In the genomic region with DNA sequence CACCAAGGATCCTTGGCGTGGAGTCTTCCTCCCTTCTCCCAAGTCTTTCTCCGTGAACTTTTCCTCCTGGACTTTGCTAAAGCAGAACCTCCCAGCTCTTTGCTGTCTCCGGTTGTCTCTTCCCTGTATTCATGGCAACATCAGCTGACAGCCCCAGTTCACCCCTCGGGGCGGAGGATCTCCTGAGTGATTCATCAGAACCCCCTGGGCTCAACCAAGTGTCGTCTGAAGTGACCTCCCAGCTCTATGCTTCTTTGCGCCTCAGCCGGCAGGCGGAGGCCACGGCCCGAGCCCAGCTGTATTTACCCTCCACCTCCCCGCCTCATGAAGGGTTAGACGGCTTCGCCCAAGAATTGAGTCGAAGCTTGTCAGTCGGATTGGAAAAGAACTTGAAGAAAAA, we compare ENCODE assay signal across 8 cellular contexts. TPM values are rescaled to one million over a fixed set of nuclear protein-coding genes. Genes with fewer than 3 reads are reported as not detected.
A peak's percentile ranks its signal among the peaks of the same experiment; 100 is the strongest.
DNase-seq lines count a peak whose midpoint lies in the region; ATAC-seq and TF ChIP-seq lines count a peak whose summit lies in the region.

No MANE protein-coding gene starts in this region.

- H3K9ac ChIP-seq in rectal smooth muscle tissue (ENCODE audit: low read length): peak overlapping the region; percentile 50

- H3K27me3 Mint-ChIP-seq in activated CD4-positive, alpha-beta T cell treated with anti-CD3 and anti-CD28 coated beads for 36 hours: no peaks in the 10 kb centered on the region
- H3K27me3 Mint-ChIP-seq in activated T-helper 17 cell treated with anti-CD3 and anti-CD28 coated beads, Interleukin-2, amount 50 U/mL, for 72 hours: no peaks in the 10 kb centered on the region

- no peaks in the 10 kb centered on the region for H3K9me3 Mint-ChIP-seq in activated CD4-positive, alpha-beta T cell treated with anti-CD3 and anti-CD28 coated beads for 36 hours (ENCODE audit: low read depth)
- H3K9me3 Mint-ChIP-seq in activated T-helper 17 cell treated with anti-CD3 and anti-CD28 coated beads, Interleukin-2, amount 50 U/mL, for 72 hours: no peaks in the 10 kb centered on the region

- peaks cover 10% of the 10 kb centered on the region for H3K36me3 ChIP-seq in right atrium auricular region
- H3K36me3 ChIP-seq in rectal smooth muscle tissue (ENCODE audit: control insufficient read depth, insufficient read depth, low read length): peaks cover 3% of the 10 kb centered on the region

- H3K4me1 Mint-ChIP-seq in activated CD4-positive, alpha-beta T cell treated with anti-CD3 and anti-CD28 coated beads for 36 hours: peaks cover 45% of the 10 kb centered on the region
- peaks cover 28% of the 10 kb centered on the region for H3K4me1 Mint-ChIP-seq in activated T-helper 17 cell treated with anti-CD3 and anti-CD28 coated beads, Interleukin-2, amount 50 U/mL, for 72 hours

- H3K36me3 Mint-ChIP-seq in activated CD4-positive, alpha-beta T cell treated with anti-CD3 and anti-CD28 coated beads for 36 hours (ENCODE audit: low read depth): peaks cover 38% of the 10 kb centered on the region
- H3K36me3 Mint-ChIP-seq in activated T-helper 17 cell treated with anti-CD3 and anti-CD28 coated beads, Interleukin-2, amount 50 U/mL, for 72 hours (ENCODE audit: low read depth): peaks cover 78% of the 10 kb centered on the region

- POLR2A ChIA-PET in activated CD4-positive, alpha-beta T cell treated with anti-CD3 and anti-CD28 coated beads for 36 hours (lab: Charles Lee): interaction anchor here (0.6 to 4.1 kb wide), 4 partner anchors 17 to 318 kb away, joined by 3 to 25 read pairs (median 4); partner anchors contain the start of gene RNF227

- intact Hi-C loops in activated CD4-positive, alpha-beta T cell treated with anti-CD3 and anti-CD28 coated beads for 36 hours (cut with DNase I, micrococcal nuclease): loop anchor here (1.0 to 5.0 kb wide), 17 partner anchors 11 to 681 kb away; partner anchors contain the start of genes CTC1 (in 1 of the 2), CTDNEP1 (in 1 of the 2), ELP5 (in 1 of the 2) and KRABD2 (in 1 of the 2)

- no peaks in the 10 kb centered on the region for H3K9me3 ChIP-seq in right atrium auricular region

- CTCF ChIA-PET in activated CD4-positive, alpha-beta T cell treated with anti-CD3 and anti-CD28 coated beads for 36 hours (lab: Charles Lee): interaction anchor here (0.6 to 7.0 kb wide), 15 partner anchors 12 to 177 kb away, joined by 3 to 58 read pairs (median 4); partner anchors contain the start of gene RNF227

- peak; percentile 51 for DNase-seq in activated CD4-positive, alpha-beta T cell treated with anti-CD3 and anti-CD28 coated beads for 36 hours
- no peak for DNase-seq in activated CD4-positive, alpha-beta T cell treated with anti-CD3 and anti-CD28 coated beads for 1 hour
- peak; percentile 27 for DNase-seq in NAMALWA (ENCODE audit: low spot score)
- DNase-seq in right atrium auricular region (ENCODE audit: low spot score): peak; percentile 67

- peak overlapping the region; percentile 96 for H3K27ac Mint-ChIP-seq in activated CD4-positive, alpha-beta T cell treated with anti-CD3 and anti-CD28 coated beads for 36 hours
- peak overlapping the region; percentile 97 for H3K27ac Mint-ChIP-seq in activated T-helper 17 cell treated with anti-CD3 and anti-CD28 coated beads, Interleukin-2, amount 50 U/mL, for 72 hours

- H3K4me1 ChIP-seq in right atrium auricular region (peaks cover 0 to 38% of the 10 kb centered on the region in 2 donors), rectal smooth muscle tissue (ENCODE audit: control insufficient read depth, insufficient read depth, low read length) (peaks cover 10% of the 10 kb centered on the region)

- H3K4me3 Mint-ChIP-seq in activated CD4-positive, alpha-beta T cell treated with anti-CD3 and anti-CD28 coated beads for 36 hours: peak overlapping the region; percentile 95
- H3K4me3 Mint-ChIP-seq in activated T-helper 17 cell treated with anti-CD3 and anti-CD28 coated beads, Interleukin-2, amount 50 U/mL, for 72 hours: peak overlapping the region; percentile 95

- peak overlapping the region in 1 of 2 donors; percentile 77 for H3K27ac ChIP-seq in right atrium auricular region
- H3K27ac ChIP-seq in rectal smooth muscle tissue (ENCODE audit: low read depth, low read length): no peak overlapping the region

- peak overlapping the region; percentile 55 to 81 for H3K4me3 ChIP-seq in right atrium auricular region
- peak overlapping the region; percentile 92 for H3K4me3 ChIP-seq in rectal smooth muscle tissue (ENCODE audit: low read length)

- no peak for ATAC-seq in activated CD4-positive, alpha-beta T cell treated with anti-CD3 and anti-CD28 coated beads for 36 hours
- no peak for ATAC-seq in activated T-helper 17 cell treated with anti-CD3 and anti-CD28 coated beads, Interleukin-2, amount 50 U/mL, for 72 hours (replicated peaks)
- no peak for ATAC-seq in HG02981 (IDR thresholded peaks at IDR 0.05; ENCODE audit: unreplicated experiment)
- ATAC-seq in GM21723 (IDR thresholded peaks at IDR 0.05; ENCODE audit: unreplicated experiment): no peak

- no peak for TF ChIP-seq CTCF in right atrium auricular region (IDR thresholded peaks at IDR 0.05)

- no peaks in the 10 kb centered on the region for H3K27me3 ChIP-seq in right atrium auricular region
- no peaks in the 10 kb centered on the region for H3K27me3 ChIP-seq in rectal smooth muscle tissue (ENCODE audit: control insufficient read depth, insufficient read depth, low read length)

RNA-seq across cellular contexts. Expression of gene CNTROB, which starts 0.9 kb away (rescaled TPM):
- total RNA-seq in activated CD4-positive, alpha-beta T cell treated with anti-CD3 and anti-CD28 coated beads for 36 hours: 10 to 100 TPM; 53.0 to 80.5 TPM
- 100 to 1,000 TPM in 1 of 2 donors, 10 to 100 TPM in 1; 74.0 to 152 TPM for total RNA-seq in activated T-helper 17 cell treated with anti-CD3 and anti-CD28 coated beads, Interleukin-2, amount 50 U/mL, for 72 hours
- total RNA-seq in right atrium auricular region: 1 to 10 TPM; 4.6 to 8.3 TPM

RNA-seq across cellular contexts. Expression of gene TRAPPC1, which starts 1.2 kb away (rescaled TPM):
- total RNA-seq in activated CD4-positive, alpha-beta T cell treated with anti-CD3 and anti-CD28 coated beads for 36 hours: 100 to 1,000 TPM; 166 to 169 TPM
- total RNA-seq in activated T-helper 17 cell treated with anti-CD3 and anti-CD28 coated beads, Interleukin-2, amount 50 U/mL, for 72 hours: 100 to 1,000 TPM; 179 to 180 TPM
- 10 to 100 TPM; 52.4 to 68.2 TPM for total RNA-seq in right atrium auricular region

RNA-seq across cellular contexts. Expression of gene KCNAB3, which starts 3.3 kb away (rescaled TPM):
- 1 to 10 TPM; 6.6 to 8.3 TPM for total RNA-seq in activated CD4-positive, alpha-beta T cell treated with anti-CD3 and anti-CD28 coated beads for 36 hours
- 10 to 100 TPM in 1 of 2 donors, 1 to 10 TPM in 1; 8.6 to 11.9 TPM for total RNA-seq in activated T-helper 17 cell treated with anti-CD3 and anti-CD28 coated beads, Interleukin-2, amount 50 U/mL, for 72 hours
- total RNA-seq in right atrium auricular region: under 1 TPM in 1 of 2 donors, not detected in 1; 0.39 TPM

RNA-seq across cellular contexts. Expression of gene RNF227, which starts 16.9 kb away (rescaled TPM):
- 1 to 10 TPM; 3.8 to 5.6 TPM for total RNA-seq in activated CD4-positive, alpha-beta T cell treated with anti-CD3 and anti-CD28 coated beads for 36 hours
- 10 to 100 TPM in 1 of 2 donors, 1 to 10 TPM in 1; 2.4 to 11.7 TPM for total RNA-seq in activated T-helper 17 cell treated with anti-CD3 and anti-CD28 coated beads, Interleukin-2, amount 50 U/mL, for 72 hours
- total RNA-seq in right atrium auricular region: 1 to 10 TPM; 1.6 to 5.8 TPM

RNA-seq across cellular contexts. Expression of gene CHD3, which starts 44.4 kb away (rescaled TPM):
- total RNA-seq in activated CD4-positive, alpha-beta T cell treated with anti-CD3 and anti-CD28 coated beads for 36 hours: 100 to 1,000 TPM; 145 to 161 TPM
- 100 to 1,000 TPM; 154 to 217 TPM for total RNA-seq in activated T-helper 17 cell treated with anti-CD3 and anti-CD28 coated beads, Interleukin-2, amount 50 U/mL, for 72 hours
- total RNA-seq in right atrium auricular region: 10 to 100 TPM; 17.6 to 44.7 TPM

Comparison
In these comparisons a context has a peak if more than half of its experiments do, and no peak if none do; other contexts are left out.
1. RNA of gene CNTROB, which starts 0.9 kb away (total RNA-seq): 74.0 to 152 TPM in activated T-helper 17 cell treated with anti-CD3 and anti-CD28 coated beads, Interleukin-2, amount 50 U/mL, for 72 hours and 53.0 to 80.5 TPM in activated CD4-positive, alpha-beta T cell treated with anti-CD3 and anti-CD28 coated beads for 36 hours; 4.6 to 8.3 TPM in right atrium auricular region; every median in the first group is over 4 times any median in the second.
2. RNA of gene KCNAB3, which starts 3.3 kb away (total RNA-seq): 8.6 to 11.9 TPM in activated T-helper 17 cell treated with anti-CD3 and anti-CD28 coated beads, Interleukin-2, amount 50 U/mL, for 72 hours and 6.6 to 8.3 TPM in activated CD4-positive, alpha-beta T cell treated with anti-CD3 and anti-CD28 coated beads for 36 hours; 0.39 TPM in right atrium auricular region; every median in the first group is over 4 times any median in the second.